Comparison of ENCODE assay signal across 10 cellular contexts in the genomic region with DNA sequence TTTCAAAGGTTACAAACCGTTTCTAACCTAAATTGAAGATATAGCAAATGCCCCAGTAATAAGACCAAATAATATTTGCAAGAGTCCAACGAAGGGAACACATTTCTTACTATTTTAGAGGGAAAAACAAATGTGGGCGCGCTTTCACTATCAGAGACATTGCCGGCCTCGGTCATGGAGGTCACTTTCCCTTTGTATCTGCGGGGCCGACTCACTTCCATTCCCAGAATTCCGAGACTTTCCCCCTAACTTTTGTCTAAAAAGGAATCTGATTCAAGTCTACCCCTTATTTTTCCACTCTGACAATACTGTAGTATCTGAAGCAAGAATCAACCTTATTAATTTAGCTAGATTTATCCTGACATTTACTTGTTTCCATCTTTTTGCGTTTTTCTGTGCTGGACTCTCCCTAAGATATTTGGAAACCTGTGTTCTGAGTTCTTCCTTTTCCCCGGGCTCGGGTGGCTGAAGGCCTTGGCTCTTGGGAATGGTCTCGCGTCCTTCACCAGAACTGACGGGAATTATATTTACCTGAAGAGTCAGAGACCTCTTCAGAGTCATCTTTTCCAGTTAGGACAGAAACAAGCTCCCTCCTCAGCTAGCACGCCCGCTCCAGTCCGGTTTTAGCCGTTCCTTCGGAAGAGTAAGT.
DNase-seq lines count a peak whose midpoint lies in the region; ATAC-seq, FAIRE-seq and TF ChIP-seq lines count a peak whose summit lies in the region.
"Had no signal": no experiment of that assay in that cellular context is flagged by ENCODE, and none has a peak within 500 bp of the region (broad histone marks: within the 10 kb centered on the region; RNA-seq: fewer than 3 reads in every experiment).

No MANE protein-coding gene starts in this region.

- H3K4me1 ChIP-seq in ACC112 (ENCODE audit: control insufficient read depth, insufficient read depth, low read length, unreplicated experiment) (no peaks in the 10 kb centered on the region), GM12878 (ENCODE audit: control insufficient read depth, insufficient read depth, low read length) (no peaks in the 10 kb centered on the region), keratinocyte (ENCODE audit: control insufficient read depth, extremely low read depth, insufficient read depth, low read length) (no peaks in the 10 kb centered on the region), transverse colon (peaks cover 0 to 9% (median 4%) of the 10 kb centered on the region in 4 donors)

- no peaks in the 10 kb centered on the region for H3K36me3 ChIP-seq in ACC112 (ENCODE audit: insufficient read depth, low read length)
- H3K36me3 ChIP-seq in H7 (replicated peaks; ENCODE audit: control insufficient read depth, insufficient read depth, low read length) = no peaks in the 10 kb centered on the region
- H3K36me3 ChIP-seq in GM12878 (ENCODE audit: control insufficient read depth in 2 of 2, insufficient read depth in 2 of 2, low read length in 1 of 2) = no peaks in the 10 kb centered on the region
- H3K36me3 ChIP-seq in keratinocyte (ENCODE audit: control insufficient read depth in 2 of 2, extremely low read depth in 1 of 2, insufficient read depth in 2 of 2, low read length in 2 of 2) = no peaks in the 10 kb centered on the region
- H3K36me3 ChIP-seq in transverse colon = no peaks in the 10 kb centered on the region

- 29% methylated on average over 20 of the region's 20 CpGs for WGBS in GM12878 (ENCODE audit: insufficient coverage, insufficient replicate concordance, low lambda C conversion rate, missing lambda C conversion rate)
- WGBS in transverse colon (ENCODE audit: low coverage in 1 of 2), 2 donors = 12 to 19% methylated on average over 12 to 20 of the region's 20 CpGs

- FAIRE-seq in GM12878 (lab: Jason Lieb, UNC) = no peak
- FAIRE-seq in keratinocyte (lab: Jason Lieb, UNC) = no peak

- in situ Hi-C loops in GM12878 (cut with MboI) (no loop called here), transverse colon (cut with MboI; ENCODE audit: low pct_ligation_motif_present in 1 of 4, low pct_unique_long_range_greater_than_20kb in 1 of 4, low sequenced_read_pairs in 3 of 4) (no loop called here)

- no peak for TF ChIP-seq RAD21 in GM12878 (IDR thresholded peaks at IDR 0.05; ENCODE audit: insufficient read depth, low read depth, low read length)

- DNase-seq in H7 = no peak
- DNase-seq in GM12878 (ENCODE audit: low read depth, low spot score) = no peak
- no peak for DNase-seq in keratinocyte (ENCODE audit: low read depth, low spot score)
- no peak for DNase-seq in cerebellar nuclear complex (lab: John Stamatoyannopoulos, UW)
- no peak for DNase-seq in cerebellar cortex (ENCODE audit: low spot score)
- no peak for DNase-seq in transverse colon
- DNase-seq: MV-4-11 had no signal

- POLR2A ChIA-PET in GM12878 (lab: Charles Lee) = no interaction called here

- BruUV-seq in GM12878 (replicated peaks; lab: Mats Ljungman, UMichigan) = no TSS peak

- H4K20me1 ChIP-seq in GM12878 (ENCODE audit: control insufficient read depth, insufficient read depth) (no peaks in the 10 kb centered on the region), keratinocyte (ENCODE audit: control insufficient read depth, extremely low read depth, insufficient read depth, low read length) (no peaks in the 10 kb centered on the region)

- H3K9ac ChIP-seq in GM12878 (ENCODE audit: control insufficient read depth, insufficient read depth, low read length) (peak overlapping the region; percentile 35; the same call in 1 of the 2 replicates), keratinocyte (ENCODE audit: control insufficient read depth, extremely low read depth, insufficient read depth, low read length) (peak overlapping the region; percentile 69)

- peak overlapping the region; percentile 56 for H3K4me2 ChIP-seq in GM12878 (ENCODE audit: control insufficient read depth, insufficient read depth)
- H3K4me2 ChIP-seq in keratinocyte (ENCODE audit: control insufficient read depth, extremely low read depth, insufficient read depth, low read depth, low read length) = peak overlapping the region; percentile 70

- TF ChIP-seq POLR2A in GM12878 (IDR thresholded peaks at IDR 0.05; ENCODE audit: low read depth, low read length) (no peak), transverse colon (IDR thresholded peaks at IDR 0.05) (no peak)

- H3K4me3 ChIP-seq in ACC112 (ENCODE audit: low read depth, low read length) (peak overlapping the region; percentile 81), H7 (ENCODE audit: insufficient read depth, low read depth, low read length) (peak overlapping the region; percentile 67), GM12878 (peak overlapping the region; percentile 75), keratinocyte (ENCODE audit: control insufficient read depth in 2 of 3, extremely low read depth in 1 of 3, insufficient read depth in 2 of 3, low read depth in 1 of 3, low read length in 3 of 3) (peak overlapping the region; percentile 39 to 79 (median 56)), transverse colon (no peak overlapping the region)
- H3K4me3 ChIP-seq: skin epidermis had no signal

- RAD21 ChIA-PET in GM12878 (lab: Charles Lee; ENCODE audit: unreplicated experiment) = interaction anchor here (1.0 to 1.1 kb wide), 2 partner anchors 232 to 254 kb away, joined by 3 read pairs; no protein-coding TSS in a partner anchor

- H3K27me3 ChIP-seq in ACC112 (ENCODE audit: insufficient read depth, low read length) = peaks cover 13% of the 10 kb centered on the region
- peaks cover 4% of the 10 kb centered on the region; the same call in 1 of the 2 replicates for H3K27me3 ChIP-seq in H7 (ENCODE audit: control insufficient read depth, insufficient read depth, low read length)
- no peaks in the 10 kb centered on the region for H3K27me3 ChIP-seq in GM12878 (replicated peaks in 1 of 2; ENCODE audit: control insufficient read depth in 2 of 2, insufficient read depth in 2 of 2, low read length in 1 of 2)
- H3K27me3 ChIP-seq in keratinocyte (ENCODE audit: control insufficient read depth, extremely low read depth, insufficient read depth, low read length) = no peaks in the 10 kb centered on the region
- H3K27me3 ChIP-seq in transverse colon = peaks cover 95% of the 10 kb centered on the region

- H3K9me1 ChIP-seq in keratinocyte (ENCODE audit: control insufficient read depth, extremely low read depth, insufficient read depth, low read length) = no peaks in the 10 kb centered on the region

- TF ChIP-seq CTCF in GM12878 (IDR thresholded peaks at IDR 0.05 in 2 of 3, conservative IDR thresholded peaks at IDR 0.05 in 1 of 3; ENCODE audit: control insufficient read depth in 2 of 3, extremely low read depth in 1 of 3, insufficient read depth in 1 of 3, low read depth in 3 of 3, low read length in 3 of 3) (no peak), keratinocyte (optimal IDR thresholded peaks at IDR 0.05 in 1 of 3, IDR thresholded peaks at IDR 0.05 in 1 of 3, conservative IDR thresholded peaks at IDR 0.05 in 1 of 3; ENCODE audit: extremely low read depth in 1 of 3, insufficient read depth in 2 of 3, low read length in 3 of 3) (no peak), transverse colon (IDR thresholded peaks at IDR 0.05) (no peak)

- TF ChIP-seq EP300 in GM12878 (IDR thresholded peaks at IDR 0.05; ENCODE audit: borderline replicate concordance in 1 of 2, control insufficient read depth in 1 of 2, low read depth in 2 of 2, low read length in 2 of 2) = no peak
- no peak for TF ChIP-seq EP300 in transverse colon (IDR thresholded peaks at IDR 0.05; ENCODE audit: low read depth)

- H3K27ac ChIP-seq in ACC112 (ENCODE audit: low read depth, low read length) = peak overlapping the region; percentile 4; the same call in 1 of the 2 replicates
- peak overlapping the region; percentile 5 for H3K27ac ChIP-seq in GM12878 (ENCODE audit: control insufficient read depth, insufficient read depth)
- H3K27ac ChIP-seq in keratinocyte (ENCODE audit: control insufficient read depth, insufficient read depth, low read length) = peak overlapping the region; percentile 46
- H3K27ac ChIP-seq in transverse colon = no peak overlapping the region
- H3K27ac ChIP-seq: skin epidermis had no signal

- no peaks in the 10 kb centered on the region for H3K79me2 ChIP-seq in ACC112 (ENCODE audit: control insufficient read depth, insufficient read depth, low read length, unreplicated experiment)
- no peaks in the 10 kb centered on the region for H3K79me2 ChIP-seq in GM12878 (ENCODE audit: control insufficient read depth, insufficient read depth, low read length)
- no peaks in the 10 kb centered on the region for H3K79me2 ChIP-seq in keratinocyte (ENCODE audit: control insufficient read depth, insufficient read depth, low read length)

- SMC1A ChIA-PET in GM12878 (lab: Charles Lee; ENCODE audit: uncharacterized antibody, unreplicated experiment) = interaction anchor here (1.6 kb wide), 1 partner anchor 208 kb away, joined by 4 read pairs; no protein-coding TSS in a partner anchor

- ATAC-seq in GM12878 (no peak; the same call in 1 of the 3 replicates), GM21390 (IDR thresholded peaks at IDR 0.05; ENCODE audit: unreplicated experiment) (no peak)

- CTCF ChIA-PET in GM12878 (lab: Yijun Ruan, JAX) = interaction anchor here (0.9 to 1.7 kb wide), 4 partner anchors 26 to 208 kb away, joined by 3 to 7 read pairs (median 4); a partner anchor contains a TSS

- peak overlapping the region; percentile 98 for H2AFZ ChIP-seq in ACC112 (ENCODE audit: low read length, unreplicated experiment)
- H2AFZ ChIP-seq in GM12878 (ENCODE audit: control insufficient read depth, low read depth, low read length) = peak overlapping the region; percentile 79
- H2AFZ ChIP-seq in keratinocyte (ENCODE audit: control insufficient read depth, low read length) = peak overlapping the region; percentile 86

- intact Hi-C loops in GM12878 (cut with micrococcal nuclease; ENCODE audit: unreplicated experiment) = loop anchor here (5.0 kb wide), 1 partner anchor 42 kb away; no protein-coding TSS in a partner anchor
- intact Hi-C loops in transverse colon (cut with DNase I; ENCODE audit: low total_unique reads) = no loop called here

- dilution Hi-C loops in keratinocyte (cut with MboI; ENCODE audit: extremely low pct_ligation_motif_present, low sequenced_read_pairs) = no loop called here

- peaks cover 6% of the 10 kb centered on the region; the same call in 2 of the 3 replicates for H3K9me3 ChIP-seq in GM12878 (replicated peaks; ENCODE audit: control insufficient read depth, insufficient read depth, low read length)
- no peaks in the 10 kb centered on the region for H3K9me3 ChIP-seq in keratinocyte (ENCODE audit: control insufficient read depth, low read depth, low read length)
- no peaks in the 10 kb centered on the region for H3K9me3 ChIP-seq in transverse colon

TF ChIP-seq in GM12878, 131 proteins besides CTCF, POLR2A, EP300 and RAD21:
- TF ChIP-seq MTA3 (IDR thresholded peaks at IDR 0.05; ENCODE audit: borderline replicate concordance, low read length) = 0 out of 2 replicates have a peak, but pooled peaks have one; percentile 27
- no peak for TF ChIP-seq MEF2B (IDR thresholded peaks at IDR 0.05; ENCODE audit: partially characterized antibody, poor library complexity, severe bottlenecking)

Comparison
In these comparisons a context has a peak if more than half of its experiments do, and no peak if none do; other contexts are left out.
1. H3K27ac ChIP-seq: peak in ACC112 (single experiment), GM12878 (single experiment) and keratinocyte (single experiment); none in transverse colon (0 of 4).
2. H3K4me3 ChIP-seq: peak in ACC112 (single experiment), H7 (single experiment), GM12878 (single experiment) and keratinocyte (3 of 3); none in transverse colon (0 of 4).
3. Peak in every context shown above with its lines, with median percentiles within 50 percentile points of each other: H2AFZ ChIP-seq.